Comparison of ENCODE assay signal across 11 cellular contexts in genomic region chr5:14183187-14183939, GRCh38. TPM values are rescaled to one million over a fixed set of nuclear protein-coding genes. Genes with fewer than 3 reads are reported as not detected.
A peak's percentile ranks its signal among the peaks of the same experiment; 100 is the strongest.
DNase-seq lines count a peak whose midpoint lies in the region; ATAC-seq and TF ChIP-seq lines count a peak whose summit lies in the region.
"Had no signal": no experiment of that assay in that cellular context is flagged by ENCODE, and none has a peak within 500 bp of the region (broad histone marks: within the 10 kb centered on the region; RNA-seq: fewer than 3 reads in every experiment).

No MANE protein-coding gene starts in this region.

- BruUV-seq in Panc1 (replicated peaks; lab: Mats Ljungman, UMichigan): TSS peak; percentile 0
- no TSS peak for BruUV-seq in OCI-LY7 (replicated peaks; lab: Mats Ljungman, UMichigan)

- ATAC-seq in Panc1 (no peak), HG02973 (IDR thresholded peaks at IDR 0.05; ENCODE audit: unreplicated experiment) (no peak), HG03045 (IDR thresholded peaks at IDR 0.05; ENCODE audit: unreplicated experiment) (no peak)
- ATAC-seq: stimulated activated naive CD8-positive, alpha-beta T cell treated with anti-CD3 and anti-CD28 coated beads, Interleukin-15, Interleukin-2, amounts not matched to agents 100 U/mL and 50 U/mL, for 24 hours had no signal

- no peaks in the 10 kb centered on the region for H3K9me3 ChIP-seq in Panc1 (ENCODE audit: control insufficient read depth, insufficient read depth, low read depth, low read length)
- H3K9me3 ChIP-seq in muscle layer of colon (ENCODE audit: low read length): no peaks in the 10 kb centered on the region
- no peaks in the 10 kb centered on the region for H3K9me3 ChIP-seq in tibial artery
- H3K9me3 ChIP-seq in OCI-LY7 (ENCODE audit: low read length): no peaks in the 10 kb centered on the region

- TF ChIP-seq CTCF in Panc1 (IDR thresholded peaks at IDR 0.05): no peak
- no peak for TF ChIP-seq CTCF in tibial artery (IDR thresholded peaks at IDR 0.05)
- no peak for TF ChIP-seq CTCF in OCI-LY7 (conservative IDR thresholded peaks at IDR 0.05; ENCODE audit: low read length)

- H3K9me2 ChIP-seq in OCI-LY7 (ENCODE audit: insufficient read depth, low read length): no peaks in the 10 kb centered on the region

- H3K4me2 ChIP-seq in OCI-LY7 (ENCODE audit: low read length): no peak overlapping the region

- POLR2A ChIA-PET in Panc1 (lab: Charles Lee): interaction anchor here (0.6 to 0.9 kb wide), 4 partner anchors 7 to 65 kb away, joined by 3 to 11 read pairs (median 4); no protein-coding TSS in a partner anchor
- POLR2A ChIA-PET in OCI-LY7 (lab: Charles Lee): no interaction called here

- H2AFZ ChIP-seq in OCI-LY7 (ENCODE audit: low read length): no peak overlapping the region

- H3K27ac ChIP-seq in Panc1 (ENCODE audit: low read length): peak overlapping the region; percentile 99
- H3K27ac ChIP-seq in muscle layer of colon (ENCODE audit: low read depth, low read length): peak overlapping the region; percentile 92
- peak overlapping the region; percentile 89 to 90 for H3K27ac ChIP-seq in tibial artery
- no peak overlapping the region for H3K27ac ChIP-seq in OCI-LY7 (ENCODE audit: low read depth, low read length, poor library complexity, severe bottlenecking)

- H3K4me1 ChIP-seq in Panc1 (ENCODE audit: control insufficient read depth, insufficient read depth, low read length) (peaks cover 97% of the 10 kb centered on the region), muscle layer of colon (ENCODE audit: insufficient read depth, low read length) (peaks cover 82% of the 10 kb centered on the region), tibial artery (peaks cover 0 to 100% (median 68%) of the 10 kb centered on the region in 4 donors), OCI-LY7 (ENCODE audit: insufficient read depth, low read length, poor library complexity, severe bottlenecking) (no peaks in the 10 kb centered on the region)

- CTCF ChIA-PET in Panc1 (lab: Charles Lee) (no interaction called here), OCI-LY7 (lab: Charles Lee; ENCODE audit: unreplicated experiment) (no interaction called here)

- H3K4me3 ChIP-seq in Panc1 (ENCODE audit: low read depth in 2 of 2, low read length in 2 of 2) (peak overlapping the region; percentile 13 to 29; a peak in 3 of 4 replicates), muscle layer of colon (ENCODE audit: low read depth in 1 of 2, low read length in 2 of 2) (peak overlapping the region in 1 of 2 donors; percentile 45), tibial artery (peak overlapping the region; percentile 26 to 39), OCI-LY7 (ENCODE audit: low read depth, low read length, poor library complexity, severe bottlenecking) (no peak overlapping the region)

- intact Hi-C loops in Panc1 (cut with micrococcal nuclease; ENCODE audit: unreplicated experiment) (loop anchor here (5.0 kb wide), 1 partner anchor 386 kb away; no protein-coding TSS in a partner anchor), tibial artery (cut with DNase I; ENCODE audit: low total_unique reads) (no loop called here), OCI-LY7 (cut with micrococcal nuclease; ENCODE audit: unreplicated experiment) (no loop called here)

- H4K20me1 ChIP-seq in OCI-LY7 (ENCODE audit: insufficient read depth, low read length): 0 out of 2 replicates have a peak, but pooled peaks cover 2% of the 10 kb centered on the region

- in situ Hi-C loops in Panc1 (cut with HindIII; ENCODE audit: low pct_unique_long_range_greater_than_20kb, low sequenced_read_pairs): no loop called here

- no peak for DNase-seq in Panc1 (ENCODE audit: low read depth, low spot score)
- DNase-seq in fibroblast of gingiva (ENCODE audit: low read depth): peak; percentile 70
- DNase-seq in tibial artery: peak; percentile 59 to 78
- DNase-seq in OCI-LY7 (ENCODE audit: low spot score): no peak
- no peak for DNase-seq in occipital lobe (lab: John Stamatoyannopoulos, UW)
- DNase-seq: activated T-cell treated with anti-CD3 and anti-CD28 coated beads, Interleukin-2, amount 50 U/mL, for 48 hours; central memory CD4-positive, alpha-beta T cell; stimulated activated naive CD8-positive, alpha-beta T cell treated with anti-CD3 and anti-CD28 coated beads, Interleukin-15, Interleukin-2, amounts not matched to agents 100 U/mL and 50 U/mL, for 24 hours had no signal

- H3K79me2 ChIP-seq in OCI-LY7 (ENCODE audit: insufficient read depth, low read depth, low read length): peaks cover 13% of the 10 kb centered on the region; the same call in 1 of the 2 replicates

- no peaks in the 10 kb centered on the region; the same call in 1 of the 2 replicates for H3K36me3 ChIP-seq in Panc1 (ENCODE audit: control insufficient read depth, insufficient read depth, low read length)
- H3K36me3 ChIP-seq in muscle layer of colon (ENCODE audit: insufficient read depth, low read length): no peaks in the 10 kb centered on the region
- H3K36me3 ChIP-seq in tibial artery: no peaks in the 10 kb centered on the region
- H3K36me3 ChIP-seq in OCI-LY7 (ENCODE audit: insufficient read depth, low read length): no peaks in the 10 kb centered on the region

- peak overlapping the region; percentile 32 for H3K9ac ChIP-seq in muscle layer of colon (ENCODE audit: low read length)

- H3K27me3 ChIP-seq in Panc1 (ENCODE audit: control insufficient read depth, insufficient read depth, low read length) (no peaks in the 10 kb centered on the region), muscle layer of colon (ENCODE audit: control insufficient read depth in 1 of 2, insufficient read depth in 2 of 2, low read length in 2 of 2) (no peaks in the 10 kb centered on the region), tibial artery (no peaks in the 10 kb centered on the region)

RNA-seq across cellular contexts. Expression of gene TRIO, which starts 40.2 kb away (rescaled TPM):
- total RNA-seq in Panc1 (2021; ENCODE audit: unreplicated experiment) (349 TPM), OCI-LY7 (2022) (55.1 and 69.4 TPM in 2 replicates), occipital lobe (381 TPM)
- polyA plus RNA-seq in Panc1 (2012; ENCODE audit: insufficient read length): 213 TPM
- total RNA-seq in OCI-LY7 (2014; rRNA removed; shearing (Covaris generic)): 29.3 and 35.8 TPM in 2 replicates

Comparison
In these comparisons a context has a peak if more than half of its experiments do, and no peak if none do; other contexts are left out.
1. DNase-seq: peak in fibroblast of gingiva (single experiment) and tibial artery (2 of 2); none in Panc1 (single experiment), OCI-LY7 (single experiment) and occipital lobe (single experiment).